1 cellular context compared by ENCODE assay signal in genomic region chr5:100520348-100520747, GRCh38.
TF ChIP-seq lines count a peak whose summit lies in the region.

No MANE protein-coding gene starts in this region.

TF ChIP-seq in H1, 55 proteins besides CTCF, POLR2A, EP300 and RAD21:
- TF ChIP-seq POLR2AphosphoS5 (IDR thresholded peaks at IDR 0.05; ENCODE audit: low read depth, low read length), result no peak
- no peak for TF ChIP-seq TCF12 (IDR thresholded peaks at IDR 0.05; ENCODE audit: low read depth, low read length)
- TF ChIP-seq FOSL1 (IDR thresholded peaks at IDR 0.05; ENCODE audit: insufficient read depth, low read depth, low read length), result no peak
- TF ChIP-seq SUZ12 (IDR thresholded peaks at IDR 0.05; ENCODE audit: low read length), result no peak
- no peak for TF ChIP-seq CHD1 (IDR thresholded peaks at IDR 0.05; ENCODE audit: low read depth, low read length)
- TF ChIP-seq KDM1A (IDR thresholded peaks at IDR 0.05; ENCODE audit: borderline replicate concordance, low read length), result no peak
- no peak for TF ChIP-seq NRF1 (IDR thresholded peaks at IDR 0.05; ENCODE audit: low read depth, low read length)
- no peak for TF ChIP-seq GTF2F1 (IDR thresholded peaks at IDR 0.05; ENCODE audit: borderline replicate concordance, low read depth, low read length)
- TF ChIP-seq GABPA (IDR thresholded peaks at IDR 0.05; ENCODE audit: borderline replicate concordance, insufficient read depth, low read length), result no peak
- TF ChIP-seq JUN (IDR thresholded peaks at IDR 0.05; ENCODE audit: low read depth, low read length), result no peak
- TF ChIP-seq SIN3A (conservative IDR thresholded peaks at IDR 0.05 in 1 of 2, IDR thresholded peaks at IDR 0.05 in 1 of 2; ENCODE audit: low read depth in 1 of 2, low read length in 2 of 2), result no peak
- TF ChIP-seq HDAC6 (IDR thresholded peaks at IDR 0.05; ENCODE audit: low read depth, low read length), result no peak
- TF ChIP-seq SIX5 (IDR thresholded peaks at IDR 0.05; ENCODE audit: low read depth, low read length), result no peak
- TF ChIP-seq YY1 (IDR thresholded peaks at IDR 0.05; ENCODE audit: low read depth, low read length), result no peak
- TF ChIP-seq RXRA (IDR thresholded peaks at IDR 0.05; ENCODE audit: insufficient read depth, low read depth, low read length), result no peak
- no peak for TF ChIP-seq USF2 (IDR thresholded peaks at IDR 0.05; ENCODE audit: low read length)
